Comparison of ENCODE assay signal across 35 cellular contexts in the genomic region with DNA sequence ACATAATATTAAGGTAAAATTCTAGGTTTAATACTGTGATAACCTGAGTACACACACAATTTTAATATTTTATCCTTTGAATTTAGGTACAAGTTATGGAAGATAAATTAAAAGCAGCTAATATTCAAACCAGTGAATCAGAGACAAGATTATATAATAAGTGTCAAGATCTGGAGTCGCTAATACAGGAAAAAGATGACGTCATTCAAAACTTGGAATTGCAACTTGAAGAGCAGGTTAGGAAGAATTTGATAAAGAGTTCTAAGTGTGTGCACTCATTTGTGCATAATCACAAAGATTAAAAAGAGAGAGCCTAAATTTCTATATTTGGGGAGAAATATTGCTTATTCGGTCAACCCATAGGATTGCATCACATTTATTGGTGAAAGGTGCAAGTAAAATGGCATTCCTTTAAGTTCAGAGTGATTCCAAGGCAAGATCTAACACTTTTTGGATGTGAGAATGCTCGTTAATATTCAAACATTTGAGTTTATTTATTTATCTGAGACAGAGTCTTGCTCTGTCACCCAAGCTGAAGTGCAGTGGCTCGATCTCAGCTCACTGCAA. TPM values are rescaled to one million over a fixed set of nuclear protein-coding genes. Genes with fewer than 3 reads are reported as not detected.
"Had no signal": no experiment of that assay in that cellular context is flagged by ENCODE, and none has a peak within 500 bp of the region (broad histone marks: within the 10 kb centered on the region; RNA-seq: fewer than 3 reads in every experiment).

No MANE protein-coding gene starts in this region.

- H3K27me3 ChIP-seq: ascending aorta, breast epithelium, dorsolateral prefrontal cortex, esophagus muscularis mucosa, foreskin keratinocyte, gastrocnemius medialis, heart left ventricle had no signal

- DNase-seq: activated CD4-positive, alpha-beta memory T cell treated with anti-CD3 and anti-CD28 coated beads, Interleukin-2, amount 10 ng/mL, durations not matched to agents 7 days and 5 days; activated CD4-positive, alpha-beta T cell treated with anti-CD3 and anti-CD28 coated beads for 1 hour; activated CD4-positive, alpha-beta T cell treated with anti-CD3 and anti-CD28 coated beads for 4 hours; activated CD4-positive, alpha-beta T cell treated with anti-CD3 and anti-CD28 coated beads, Interleukin-2, amount 10 ng/mL, durations not matched to agents 7 days and 5 days; activated CD4-positive, alpha-beta T cell treated with anti-CD3 and anti-CD28 coated beads, Interleukin-2, amount 50 U/mL, for 4 hours; activated CD8-positive, alpha-beta memory T cell treated with anti-CD3 and anti-CD28 coated beads, Interleukin-2, amount 50 U/mL, for 48 hours; activated gamma-delta T cell; activated naive CD4-positive, alpha-beta T cell; activated naive CD4-positive, alpha-beta T cell treated with anti-CD3 and anti-CD28 coated beads, Interleukin-2, amount 10 ng/mL, durations not matched to agents 7 days and 5 days; activated naive CD8-positive, alpha-beta T cell treated with anti-CD3 and anti-CD28 coated beads, Interleukin-2, amount 10 ng/mL, durations not matched to agents 7 days and 5 days; activated T-cell treated with anti-CD3 and anti-CD28 coated beads for 4 hours; activated T-cell treated with anti-CD3 and anti-CD28 coated beads, Interleukin-2, amount 50 U/mL, for 24 hours; activated T-cell treated with anti-CD3 and anti-CD28 coated beads, Interleukin-2, amount 50 U/mL, for 72 hours; dorsolateral prefrontal cortex; effector memory CD4-positive, alpha-beta T cell; endodermal cell; erythroblast; foreskin keratinocyte; gastrocnemius medialis; glutamatergic neuron; heart left ventricle; T-helper 1 cell; T-helper 17 cell; T1000 had no signal

- H3K4me3 ChIP-seq: ascending aorta, breast epithelium, coronary artery, dorsolateral prefrontal cortex, esophagus muscularis mucosa, gastrocnemius medialis, heart left ventricle had no signal

- H3K4me1 ChIP-seq: ascending aorta, breast epithelium, esophagus muscularis mucosa, foreskin keratinocyte, gastrocnemius medialis, heart left ventricle had no signal

- H3K4me3 Mint-ChIP-seq: activated CD4-positive, alpha-beta memory T cell treated with anti-CD3 and anti-CD28 coated beads, Interleukin-2, amount 10 ng/mL, durations not matched to agents 7 days and 5 days; activated CD4-positive, alpha-beta T cell treated with anti-CD3 and anti-CD28 coated beads, Interleukin-2, amount 10 ng/mL, durations not matched to agents 7 days and 5 days; activated naive CD4-positive, alpha-beta T cell treated with anti-CD3 and anti-CD28 coated beads, Interleukin-2, amount 10 ng/mL, durations not matched to agents 7 days and 5 days; activated naive CD8-positive, alpha-beta T cell treated with anti-CD3 and anti-CD28 coated beads, Interleukin-2, amount 10 ng/mL, durations not matched to agents 7 days and 5 days; activated T-cell treated with anti-CD3 and anti-CD28 coated beads, Interleukin-2, amount 50 U/mL, for 24 hours; activated T-cell treated with anti-CD3 and anti-CD28 coated beads, Interleukin-2, amount 50 U/mL, for 72 hours; brain; central memory CD8-positive, alpha-beta T cell; dendritic cell treated with granulocyte-macrophage colony-stimulating factor and Interleukin-4, amounts not matched to agents 40 ng/mL and 50 ng/mL, for 4 days; endodermal cell; T-helper 17 cell; T-helper 2 cell treated with Interferon-gamma antibody and Interleukin-4, amounts not matched to agents 5 μg/mL and 100 μg/mL, for 36 hours; WTC11 had no signal

- H3K27ac Mint-ChIP-seq: activated CD4-positive, alpha-beta memory T cell treated with anti-CD3 and anti-CD28 coated beads, Interleukin-2, amount 10 ng/mL, durations not matched to agents 7 days and 5 days; activated CD4-positive, alpha-beta T cell treated with anti-CD3 and anti-CD28 coated beads, Interleukin-2, amount 10 ng/mL, durations not matched to agents 7 days and 5 days; activated naive CD4-positive, alpha-beta T cell treated with anti-CD3 and anti-CD28 coated beads, Interleukin-2, amount 10 ng/mL, durations not matched to agents 7 days and 5 days; activated naive CD4-positive, alpha-beta T cell treated with anti-CD3 and anti-CD28 coated beads, Interleukin-2, amount 50 U/mL, for 72 hours; activated naive CD8-positive, alpha-beta T cell treated with anti-CD3 and anti-CD28 coated beads, Interleukin-2, amount 10 ng/mL, durations not matched to agents 7 days and 5 days; activated T-cell treated with anti-CD3 and anti-CD28 coated beads, Interleukin-2, amount 50 U/mL, for 24 hours; activated T-cell treated with anti-CD3 and anti-CD28 coated beads, Interleukin-2, amount 50 U/mL, for 72 hours; brain; dendritic cell treated with granulocyte-macrophage colony-stimulating factor and Interleukin-4, amounts not matched to agents 40 ng/mL and 50 ng/mL, for 4 days; endodermal cell; T-helper 17 cell; T-helper 2 cell treated with Interferon-gamma antibody and Interleukin-4, amounts not matched to agents 5 μg/mL and 100 μg/mL, for 36 hours; WTC11 had no signal

- H3K36me3 ChIP-seq: gastrocnemius medialis had no signal

- H3K4me1 Mint-ChIP-seq: activated CD4-positive, alpha-beta memory T cell treated with anti-CD3 and anti-CD28 coated beads, Interleukin-2, amount 10 ng/mL, durations not matched to agents 7 days and 5 days; activated CD4-positive, alpha-beta T cell treated with anti-CD3 and anti-CD28 coated beads, Interleukin-2, amount 10 ng/mL, durations not matched to agents 7 days and 5 days; activated naive CD4-positive, alpha-beta T cell treated with anti-CD3 and anti-CD28 coated beads, Interleukin-2, amount 10 ng/mL, durations not matched to agents 7 days and 5 days; activated naive CD8-positive, alpha-beta T cell treated with anti-CD3 and anti-CD28 coated beads, Interleukin-2, amount 10 ng/mL, durations not matched to agents 7 days and 5 days; brain; central memory CD8-positive, alpha-beta T cell; WTC11 had no signal

- H3K27ac ChIP-seq: ascending aorta, breast epithelium, coronary artery, dorsolateral prefrontal cortex, esophagus muscularis mucosa, foreskin keratinocyte, gastrocnemius medialis, heart left ventricle, VCaP had no signal

- H3K9me3 ChIP-seq: ascending aorta, breast epithelium, esophagus muscularis mucosa, gastrocnemius medialis, heart left ventricle had no signal

- H3K36me3 Mint-ChIP-seq: activated naive CD4-positive, alpha-beta T cell treated with anti-CD3 and anti-CD28 coated beads, Interleukin-2, amount 10 ng/mL, durations not matched to agents 7 days and 5 days; activated naive CD4-positive, alpha-beta T cell treated with anti-CD3 and anti-CD28 coated beads, Interleukin-2, amount 50 U/mL, for 72 hours; activated naive CD8-positive, alpha-beta T cell treated with anti-CD3 and anti-CD28 coated beads, Interleukin-2, amount 10 ng/mL, durations not matched to agents 7 days and 5 days; brain; WTC11 had no signal

- H3K9me3 Mint-ChIP-seq: activated CD4-positive, alpha-beta memory T cell treated with anti-CD3 and anti-CD28 coated beads, Interleukin-2, amount 10 ng/mL, durations not matched to agents 7 days and 5 days; activated CD4-positive, alpha-beta T cell treated with anti-CD3 and anti-CD28 coated beads, Interleukin-2, amount 10 ng/mL, durations not matched to agents 7 days and 5 days; activated naive CD4-positive, alpha-beta T cell treated with anti-CD3 and anti-CD28 coated beads, Interleukin-2, amount 10 ng/mL, durations not matched to agents 7 days and 5 days; activated naive CD4-positive, alpha-beta T cell treated with anti-CD3 and anti-CD28 coated beads, Interleukin-2, amount 50 U/mL, for 72 hours; activated naive CD8-positive, alpha-beta T cell treated with anti-CD3 and anti-CD28 coated beads, Interleukin-2, amount 10 ng/mL, durations not matched to agents 7 days and 5 days; activated T-cell treated with anti-CD3 and anti-CD28 coated beads, Interleukin-2, amount 50 U/mL, for 24 hours; activated T-cell treated with anti-CD3 and anti-CD28 coated beads, Interleukin-2, amount 50 U/mL, for 72 hours; central memory CD8-positive, alpha-beta T cell; dendritic cell treated with granulocyte-macrophage colony-stimulating factor and Interleukin-4, amounts not matched to agents 40 ng/mL and 50 ng/mL, for 4 days; endodermal cell; T-helper 2 cell treated with Interferon-gamma antibody and Interleukin-4, amounts not matched to agents 5 μg/mL and 100 μg/mL, for 36 hours; WTC11 had no signal

- H3K27me3 Mint-ChIP-seq: brain had no signal

- ATAC-seq: activated naive CD4-positive, alpha-beta T cell treated with anti-CD3 and anti-CD28 coated beads, Interleukin-2, amount 50 U/mL, for 72 hours; activated T-cell treated with anti-CD3 and anti-CD28 coated beads, Interleukin-2, amount 50 U/mL, for 72 hours; foreskin keratinocyte; gastrocnemius medialis; heart left ventricle; T-helper 17 cell; WTC11 had no signal

RNA-seq across cellular contexts. Expression of a gene that starts 16.3 kb away (rescaled TPM):
- total RNA-seq: activated CD4-positive, alpha-beta memory T cell treated with anti-CD3 and anti-CD28 coated beads, Interleukin-2, amount 10 ng/mL, durations not matched to agents 7 days and 5 days; activated CD4-positive, alpha-beta T cell treated with anti-CD3 and anti-CD28 coated beads, Interleukin-2, amount 10 ng/mL, durations not matched to agents 7 days and 5 days; activated naive CD8-positive, alpha-beta T cell treated with anti-CD3 and anti-CD28 coated beads, Interleukin-2, amount 10 ng/mL, durations not matched to agents 7 days and 5 days; ascending aorta; endodermal cell; T-helper 17 cell had no signal
